Comparison of ENCODE assay signal across 16 cellular contexts in genomic region chr12:28089363-28089762, GRCh38.
DNase-seq lines count a peak whose midpoint lies in the region; ATAC-seq and TF ChIP-seq lines count a peak whose summit lies in the region.
"Had no signal": no experiment of that assay in that cellular context is flagged by ENCODE, and none has a peak within 500 bp of the region (broad histone marks: within the 10 kb centered on the region; RNA-seq: fewer than 3 reads in every experiment).

No MANE protein-coding gene starts in this region.

- H3K9me3 Mint-ChIP-seq in mesothelial cell of epicardium, result no peaks in the 10 kb centered on the region
- peaks cover 6% of the 10 kb centered on the region for H3K9me3 Mint-ChIP-seq in natural killer cell treated with Interleukin-12 subunit alpha and Interleukin-12 subunit beta and Interleukin-15 and Interleukin-18, amount 100 ng/mL, for 72 hours
- H3K9me3 Mint-ChIP-seq in chondrocyte (ENCODE audit: low read depth), result no peaks in the 10 kb centered on the region
- H3K9me3 Mint-ChIP-seq in activated CD8-positive, alpha-beta memory T cell treated with anti-CD3 and anti-CD28 coated beads, Interleukin-2, amount 10 ng/mL, durations not matched to agents 7 days and 5 days (ENCODE audit: low read depth), result no peaks in the 10 kb centered on the region
- H3K9me3 Mint-ChIP-seq: activated naive CD4-positive, alpha-beta T cell treated with anti-CD3 and anti-CD28 coated beads, Interleukin-2, amount 50 U/mL, for 24 hours had no signal

- H3K27me3 Mint-ChIP-seq in mesothelial cell of epicardium (ENCODE audit: low read depth) (no peaks in the 10 kb centered on the region), chondrocyte (ENCODE audit: low read depth) (no peaks in the 10 kb centered on the region)
- peaks cover 11 to 24% of the 10 kb centered on the region in 2 donors for H3K27me3 Mint-ChIP-seq in natural killer cell treated with Interleukin-12 subunit alpha and Interleukin-12 subunit beta and Interleukin-15 and Interleukin-18, amount 100 ng/mL, for 72 hours
- H3K27me3 Mint-ChIP-seq in activated CD8-positive, alpha-beta memory T cell treated with anti-CD3 and anti-CD28 coated beads, Interleukin-2, amount 10 ng/mL, durations not matched to agents 7 days and 5 days, result peaks cover 45% of the 10 kb centered on the region

- no peak overlapping the region for H3K4me3 ChIP-seq in brain microvascular endothelial cell (ENCODE audit: low read depth, low read length)

- H3K36me3 Mint-ChIP-seq in mesothelial cell of epicardium, result no peaks in the 10 kb centered on the region
- H3K36me3 Mint-ChIP-seq in natural killer cell treated with Interleukin-12 subunit alpha and Interleukin-12 subunit beta and Interleukin-15 and Interleukin-18, amount 100 ng/mL, for 72 hours, result no peaks in the 10 kb centered on the region
- H3K36me3 Mint-ChIP-seq in chondrocyte (ENCODE audit: low read depth), result no peaks in the 10 kb centered on the region
- no peaks in the 10 kb centered on the region for H3K36me3 Mint-ChIP-seq in activated CD8-positive, alpha-beta memory T cell treated with anti-CD3 and anti-CD28 coated beads, Interleukin-2, amount 10 ng/mL, durations not matched to agents 7 days and 5 days
- H3K36me3 Mint-ChIP-seq: activated naive CD4-positive, alpha-beta T cell treated with anti-CD3 and anti-CD28 coated beads, Interleukin-2, amount 50 U/mL, for 24 hours; natural killer cell; stimulated activated memory B cell treated with anti-CD40 and anti-IgM and Interleukin-4, amounts not matched to agents 10 μg/mL and 1 μg/mL and 100 μg/mL, for 72 hours had no signal

- H3K4me3 Mint-ChIP-seq in mesothelial cell of epicardium (peak overlapping the region; percentile 11), chondrocyte (ENCODE audit: unreplicated experiment) (no peak overlapping the region)
- H3K4me3 Mint-ChIP-seq in natural killer cell treated with Interleukin-12 subunit alpha and Interleukin-12 subunit beta and Interleukin-15 and Interleukin-18, amount 100 ng/mL, for 72 hours, result no peak overlapping the region
- no peak overlapping the region for H3K4me3 Mint-ChIP-seq in activated CD8-positive, alpha-beta memory T cell treated with anti-CD3 and anti-CD28 coated beads, Interleukin-2, amount 10 ng/mL, durations not matched to agents 7 days and 5 days
- H3K4me3 Mint-ChIP-seq: activated naive CD4-positive, alpha-beta T cell treated with anti-CD3 and anti-CD28 coated beads, Interleukin-2, amount 50 U/mL, for 24 hours; natural killer cell; stimulated activated memory B cell treated with anti-CD40 and anti-IgM and Interleukin-4, amounts not matched to agents 10 μg/mL and 1 μg/mL and 100 μg/mL, for 72 hours had no signal

- TF ChIP-seq CTCF in brain microvascular endothelial cell (IDR thresholded peaks at IDR 0.05; ENCODE audit: low read depth, low read length, missing control alignments) (no peak), mesothelial cell of epicardium (IDR thresholded peaks at IDR 0.05; ENCODE audit: unreplicated experiment) (no peak), chondrocyte (IDR thresholded peaks at IDR 0.05) (no peak)

- H3K27ac Mint-ChIP-seq in mesothelial cell of epicardium (peak overlapping the region; percentile 72), chondrocyte (ENCODE audit: unreplicated experiment) (no peak overlapping the region)
- H3K27ac Mint-ChIP-seq in natural killer cell treated with Interleukin-12 subunit alpha and Interleukin-12 subunit beta and Interleukin-15 and Interleukin-18, amount 100 ng/mL, for 72 hours, result no peak overlapping the region
- no peak overlapping the region for H3K27ac Mint-ChIP-seq in activated CD8-positive, alpha-beta memory T cell treated with anti-CD3 and anti-CD28 coated beads, Interleukin-2, amount 10 ng/mL, durations not matched to agents 7 days and 5 days
- H3K27ac Mint-ChIP-seq: activated naive CD4-positive, alpha-beta T cell treated with anti-CD3 and anti-CD28 coated beads, Interleukin-2, amount 50 U/mL, for 24 hours; natural killer cell; stimulated activated memory B cell treated with anti-CD40 and anti-IgM and Interleukin-4, amounts not matched to agents 10 μg/mL and 1 μg/mL and 100 μg/mL, for 72 hours had no signal

- CTCF ChIA-PET in activated CD8-positive, alpha-beta memory T cell treated with anti-CD3 and anti-CD28 coated beads, Interleukin-2, amount 10 ng/mL, durations not matched to agents 7 days and 5 days (lab: Charles Lee), result no interaction called here

- no peak for ATAC-seq in natural killer cell treated with Interleukin-12 subunit alpha and Interleukin-12 subunit beta and Interleukin-15 and Interleukin-18, amount 100 ng/mL, for 72 hours
- no peak for ATAC-seq in activated CD8-positive, alpha-beta memory T cell treated with anti-CD3 and anti-CD28 coated beads, Interleukin-2, amount 10 ng/mL, durations not matched to agents 7 days and 5 days
- ATAC-seq in HG02840 (IDR thresholded peaks at IDR 0.05; ENCODE audit: low FRiP score, unreplicated experiment), result no peak
- ATAC-seq: natural killer cell; stimulated activated memory B cell treated with anti-CD40 and anti-IgM and Interleukin-4, amounts not matched to agents 10 μg/mL and 1 μg/mL and 100 μg/mL, for 72 hours had no signal

- no peaks in the 10 kb centered on the region for H3K27me3 ChIP-seq in brain microvascular endothelial cell (replicated peaks)

- H3K4me1 Mint-ChIP-seq in mesothelial cell of epicardium (peaks cover 32% of the 10 kb centered on the region), chondrocyte (ENCODE audit: low read depth) (peaks cover 42% of the 10 kb centered on the region)
- peaks cover 0 to 5% of the 10 kb centered on the region in 2 donors for H3K4me1 Mint-ChIP-seq in natural killer cell treated with Interleukin-12 subunit alpha and Interleukin-12 subunit beta and Interleukin-15 and Interleukin-18, amount 100 ng/mL, for 72 hours (ENCODE audit: low read depth in 2 of 2)
- H3K4me1 Mint-ChIP-seq in activated CD8-positive, alpha-beta memory T cell treated with anti-CD3 and anti-CD28 coated beads, Interleukin-2, amount 10 ng/mL, durations not matched to agents 7 days and 5 days, result peaks cover 15% of the 10 kb centered on the region
- H3K4me1 Mint-ChIP-seq: natural killer cell had no signal

- peak overlapping the region; percentile 9 for H3K27ac ChIP-seq in brain microvascular endothelial cell

- in situ Hi-C loops in brain microvascular endothelial cell (cut with HindIII; ENCODE audit: low pct_ligation_motif_present, low sequenced_read_pairs), result no loop called here

- H3K36me3 ChIP-seq in brain microvascular endothelial cell (replicated peaks), result no peaks in the 10 kb centered on the region

- DNase-seq in ELF-1 (ENCODE audit: low read depth, low spot score) (peak; percentile 4), M059J (ENCODE audit: low read depth) (peak; percentile 48), brain microvascular endothelial cell (peak; percentile 47), mesothelial cell of epicardium (ENCODE audit: low spot score in 2 of 2, unreplicated experiment in 2 of 2) (no peak), chondrocyte (ENCODE audit: low spot score) (no peak)
- no peak for DNase-seq in natural killer cell treated with Interleukin-12 subunit alpha and Interleukin-12 subunit beta and Interleukin-15 and Interleukin-18, amount 100 ng/mL, for 72 hours (ENCODE audit: low spot score)
- no peak for DNase-seq in activated CD8-positive, alpha-beta memory T cell treated with anti-CD3 and anti-CD28 coated beads, Interleukin-2, amount 10 ng/mL, durations not matched to agents 7 days and 5 days
- DNase-seq: activated CD4-positive, alpha-beta T cell treated with anti-CD3 and anti-CD28 coated beads, Interleukin-2, amount 50 U/mL, for 4 hours; effector CD8-positive, alpha-beta T cell; natural killer cell; NCI-H2081 treated with DMSO at 0.1 percent for 48 hours; SIG-M5; stimulated activated CD4-positive, alpha-beta T cell treated with anti-CD3 and anti-CD28 coated beads, Interleukin-15, amount 100 ng/mL, for 24 hours had no signal

Comparison
In these comparisons a context has a peak if more than half of its experiments do, and no peak if none do; other contexts are left out.
1. DNase-seq: peak in ELF-1 (single experiment), M059J (single experiment) and brain microvascular endothelial cell (single experiment); none in mesothelial cell of epicardium (0 of 2), natural killer cell treated with Interleukin-12 subunit alpha and Interleukin-12 subunit beta and Interleukin-15 and Interleukin-18, amount 100 ng/mL, for 72 hours (single experiment), chondrocyte (single experiment) and activated CD8-positive, alpha-beta memory T cell treated with anti-CD3 and anti-CD28 coated beads, Interleukin-2, amount 10 ng/mL, durations not matched to agents 7 days and 5 days (single experiment).